Comparison of ENCODE assay signal across 8 cellular contexts in the genomic region with DNA sequence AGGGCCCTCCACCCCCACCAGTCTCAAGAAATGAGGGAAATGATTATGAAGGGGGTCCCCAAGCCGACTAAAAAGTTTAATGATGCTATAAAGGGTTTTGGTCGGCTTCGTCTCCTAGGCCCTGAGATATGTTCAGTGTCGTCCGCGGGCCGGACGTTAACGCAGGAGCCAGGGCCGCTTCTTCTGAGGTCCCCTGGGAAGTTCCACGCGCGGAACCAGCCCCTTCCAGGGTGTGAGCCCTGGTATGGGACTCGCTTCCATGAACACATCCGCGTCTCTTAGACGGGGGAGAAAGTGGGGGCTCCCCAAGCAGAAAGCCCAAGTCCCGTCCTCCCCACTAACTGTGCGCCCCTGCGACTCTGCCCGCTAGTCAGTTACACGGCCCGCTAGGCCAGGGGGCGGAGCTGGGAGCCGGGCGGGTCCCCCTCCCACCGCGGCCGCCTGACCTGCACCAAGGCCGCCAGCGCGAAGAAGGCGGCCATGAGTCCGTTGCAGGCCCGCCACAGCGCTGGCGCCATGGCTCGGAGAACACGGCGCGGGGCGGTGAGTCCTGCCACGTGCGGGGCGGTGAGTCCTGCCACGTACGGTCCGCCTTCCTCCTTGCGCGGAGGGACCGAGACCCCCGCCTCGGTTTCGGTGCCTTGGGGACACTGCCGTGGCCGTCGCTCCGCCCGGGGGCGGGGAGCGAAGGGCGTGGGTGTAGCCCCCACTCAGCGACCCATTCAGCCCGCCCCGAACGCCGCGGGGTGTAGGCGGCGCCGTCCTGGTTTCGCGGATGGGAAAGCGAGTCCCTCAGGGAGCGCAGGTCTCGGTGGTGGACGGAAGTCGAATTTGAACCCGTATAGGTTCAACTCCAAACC. TPM values are rescaled to one million over a fixed set of nuclear protein-coding genes. Genes with fewer than 3 reads are reported as not detected.
DNase-seq lines count a peak whose midpoint lies in the region; ATAC-seq and TF ChIP-seq lines count a peak whose summit lies in the region.

Gene TMEM220, minus strand, starts transcription at position 690 of the 860 bp plus-strand sequence. Its CDS starts 172 bp downstream, at position 518.

- ATAC-seq in HG03175 (IDR thresholded peaks at IDR 0.05; ENCODE audit: unreplicated experiment) = peak; percentile 73
- peak; percentile 46 to 54 for ATAC-seq in activated CD4-positive, CD25-positive, alpha-beta regulatory T cell treated with anti-CD3 and anti-CD28 coated beads, Interleukin-2, amount 50 U/mL, for 24 hours

- TF ChIP-seq CTCF in choroid plexus epithelial cell (conservative IDR thresholded peaks at IDR 0.05; ENCODE audit: low read depth, low read length) (no peak), kidney epithelial cell (IDR thresholded peaks at IDR 0.05; ENCODE audit: insufficient read depth, low read length, poor library complexity, severe bottlenecking) (no peak)

- no peaks in the 10 kb centered on the region for H3K27me3 ChIP-seq in kidney epithelial cell (ENCODE audit: control insufficient read depth, insufficient read depth, low read length)

- H3K4me3 ChIP-seq in choroid plexus epithelial cell (ENCODE audit: low read depth, low read length) (peak within 1 kb of the TSS; percentile 81), kidney epithelial cell (ENCODE audit: low read depth, low read length) (peak within 1 kb of the TSS; percentile 59)

- H3K36me3 ChIP-seq in kidney epithelial cell (ENCODE audit: control insufficient read depth, insufficient read depth, low read length) = no peaks in the 10 kb centered on the region

- DNase-seq in NCI-H82 (lab: John Stamatoyannopoulos, UW) (peak; percentile 27), NCI-H82 treated with DMSO at 0.1 percent for 48 hours (lab: John Stamatoyannopoulos, UW; ENCODE audit: unreplicated experiment) (no peak), choroid plexus epithelial cell (ENCODE audit: low read depth) (peak; percentile 78), kidney epithelial cell (ENCODE audit: low read depth) (peak; percentile 42), SKM-1 treated with dmso at 0.1 percent for 144 hours (lab: John Stamatoyannopoulos, UW; ENCODE audit: unreplicated experiment) (no peak)
- peak; percentile 39 for DNase-seq in stimulated activated CD4-positive, alpha-beta T cell treated with anti-CD3 and anti-CD28 coated beads, Interleukin-12 subunit alpha, Interleukin-12 subunit beta, amount 100 ng/mL, for 4 hours

RNA-seq across cellular contexts. Expression of gene TMEM220, which starts in this region (rescaled TPM):
- total RNA-seq in kidney epithelial cell = 2.8 and 9.0 TPM in 2 replicates

Comparison
In these comparisons a context has a peak if more than half of its experiments do, and no peak if none do; other contexts are left out.
1. DNase-seq: peak in NCI-H82 (single experiment), choroid plexus epithelial cell (single experiment), kidney epithelial cell (single experiment) and stimulated activated CD4-positive, alpha-beta T cell treated with anti-CD3 and anti-CD28 coated beads, Interleukin-12 subunit alpha, Interleukin-12 subunit beta, amount 100 ng/mL, for 4 hours (single experiment); none in NCI-H82 treated with DMSO at 0.1 percent for 48 hours (single experiment) and SKM-1 treated with dmso at 0.1 percent for 144 hours (single experiment).